Comparison of ENCODE assay signal across 8 cellular contexts in the genomic region with DNA sequence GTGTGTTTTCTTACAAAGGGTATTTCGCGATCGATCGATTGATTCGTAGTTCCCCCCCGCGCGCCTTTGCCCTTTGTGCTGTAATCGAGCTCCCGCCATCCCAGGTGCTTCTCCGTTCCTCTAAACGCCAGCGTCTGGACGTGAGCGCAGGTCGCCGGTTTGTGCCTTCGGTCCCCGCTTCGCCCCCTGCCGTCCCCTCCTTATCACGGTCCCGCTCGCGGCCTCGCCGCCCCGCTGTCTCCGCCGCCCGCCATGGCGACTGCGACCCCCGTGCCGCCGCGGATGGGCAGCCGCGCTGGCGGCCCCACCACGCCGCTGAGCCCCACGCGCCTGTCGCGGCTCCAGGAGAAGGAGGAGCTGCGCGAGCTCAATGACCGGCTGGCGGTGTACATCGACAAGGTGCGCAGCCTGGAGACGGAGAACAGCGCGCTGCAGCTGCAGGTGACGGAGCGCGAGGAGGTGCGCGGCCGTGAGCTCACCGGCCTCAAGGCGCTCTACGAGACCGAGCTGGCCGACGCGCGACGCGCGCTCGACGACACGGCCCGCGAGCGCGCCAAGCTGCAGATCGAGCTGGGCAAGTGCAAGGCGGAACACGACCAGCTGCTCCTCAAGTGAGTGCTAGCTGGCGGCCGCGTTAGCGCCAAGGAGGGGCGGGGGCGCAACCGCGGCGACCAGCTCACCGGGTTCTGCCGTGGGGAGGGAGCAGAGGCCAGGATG. TPM values are rescaled to one million over a fixed set of nuclear protein-coding genes. Genes with fewer than 3 reads are reported as not detected.
DNase-seq lines count a peak whose midpoint lies in the region; ATAC-seq, FAIRE-seq and TF ChIP-seq lines count a peak whose summit lies in the region.

No MANE protein-coding gene starts in this region.

- ATAC-seq in HG02973 (IDR thresholded peaks at IDR 0.05; ENCODE audit: unreplicated experiment) = peak; percentile 15
- peak; percentile 24 for ATAC-seq in gastroesophageal sphincter

- H3K36me3 ChIP-seq in gastroesophageal sphincter (no peaks in the 10 kb centered on the region), neuronal stem cell (replicated peaks in 1 of 2; ENCODE audit: control insufficient read depth in 2 of 2, insufficient read depth in 2 of 2, low read length in 2 of 2) (peaks cover 3 to 40% of the 10 kb centered on the region in 2 donors)

- H3K4ac ChIP-seq in neuronal stem cell (ENCODE audit: low read length) = peak overlapping the region; percentile 96

- H4K91ac ChIP-seq in neuronal stem cell (ENCODE audit: low read depth, low read length, poor library complexity) = peak overlapping the region; percentile 93

- peak overlapping the region; percentile 83 for H2BK120ac ChIP-seq in neuronal stem cell (ENCODE audit: low read depth, low read length)

- H3K27ac ChIP-seq in gastroesophageal sphincter = peak overlapping the region in 3 of 4 donors; percentile 90 to 94 (median 90)
- H3K27ac ChIP-seq in neuronal stem cell (replicated peaks; ENCODE audit: low read length) = peak overlapping the region; percentile 95

- H3K27me3 ChIP-seq in gastroesophageal sphincter (no peaks in the 10 kb centered on the region), neuronal stem cell (ENCODE audit: control insufficient read depth in 3 of 3, insufficient read depth in 3 of 3, low read depth in 1 of 3, low read length in 3 of 3) (no peaks in the 10 kb centered on the region)

- H3K14ac ChIP-seq in neuronal stem cell (ENCODE audit: low read length) = peak overlapping the region; percentile 99

- H3K23ac ChIP-seq in neuronal stem cell (ENCODE audit: low read depth, low read length, poor library complexity) = peak overlapping the region; percentile 99

- H4K8ac ChIP-seq in neuronal stem cell (ENCODE audit: low read depth, low read length) = peak overlapping the region; percentile 53

- FAIRE-seq in RCC 7860 (lab: Jason Lieb, UNC) = no peak

- peak overlapping the region; percentile 100 for H3K9ac ChIP-seq in neuronal stem cell (ENCODE audit: low read depth, low read length, poor library complexity)

- H3K4me1 ChIP-seq in gastroesophageal sphincter (peaks cover 0 to 23% (median 3%) of the 10 kb centered on the region in 3 donors), neuronal stem cell (ENCODE audit: control insufficient read depth in 2 of 2, insufficient read depth in 1 of 2, low read depth in 1 of 2, low read length in 2 of 2) (peaks cover 0 to 12% of the 10 kb centered on the region in 2 donors)

- TF ChIP-seq EP300 in gastroesophageal sphincter (IDR thresholded peaks at IDR 0.05) = no peak

- peak in 1 of 4 experiments; percentile 39 for TF ChIP-seq CTCF in gastroesophageal sphincter (IDR thresholded peaks at IDR 0.05)

- peak overlapping the region; percentile 37 to 80 for H3K4me3 ChIP-seq in gastroesophageal sphincter
- peak overlapping the region; percentile 97 to 100 for H3K4me3 ChIP-seq in neuronal stem cell (ENCODE audit: low read length in 2 of 2)

- H2BK5ac ChIP-seq in neuronal stem cell (ENCODE audit: low read length) = peak overlapping the region; percentile 93

- TF ChIP-seq POLR2A in gastroesophageal sphincter (IDR thresholded peaks at IDR 0.05) = no peak

- H3K4me2 ChIP-seq in neuronal stem cell (ENCODE audit: insufficient read depth, low read length, poor library complexity, severe bottlenecking) = peak overlapping the region; percentile 50

- H3K18ac ChIP-seq in neuronal stem cell (ENCODE audit: low read length) = peak overlapping the region; percentile 100

- 0% methylated on average over 13 of the region's 93 CpGs; no CpG with 5 or more reads in 1 of the 2 donors for WGBS in gastroesophageal sphincter (ENCODE audit: low coverage in 1 of 2), 2 donors
- no CpG with 5 or more reads among the region's 93 CpGs for WGBS in neuronal stem cell (ENCODE audit: extremely low coverage in 2 of 2, insufficient read length in 2 of 2, insufficient replicate concordance in 1 of 2), 2 donors

- peak overlapping the region; percentile 47 for H2BK12ac ChIP-seq in neuronal stem cell (ENCODE audit: low read length)

- H2BK15ac ChIP-seq in neuronal stem cell (ENCODE audit: low read length) = peak overlapping the region; percentile 100

- H2AK5ac ChIP-seq in neuronal stem cell (ENCODE audit: low read depth, low read length) = peak overlapping the region; percentile 100

- DNase-seq in NCI-H2227 (lab: John Stamatoyannopoulos, UW; ENCODE audit: unreplicated experiment) (peak; percentile 56), NCI-H2227 treated with DMSO at 0.1 percent for 48 hours (lab: John Stamatoyannopoulos, UW) (no peak), RCC 7860 (ENCODE audit: low spot score) (peak; percentile 42), neuronal stem cell (ENCODE audit: low spot score) (peak; percentile 51), superior temporal gyrus (ENCODE audit: extremely low spot score) (peak; percentile 41)
- DNase-seq in activated naive CD4-positive, alpha-beta T cell (lab: John Stamatoyannopoulos, UW) = peak in 3 of 4 experiments; percentile 39 to 51 (median 44)

- peaks cover 8% of the 10 kb centered on the region for H3K79me1 ChIP-seq in neuronal stem cell (ENCODE audit: low read depth, low read length)

- H2AFZ ChIP-seq in neuronal stem cell (ENCODE audit: low read length) = peak overlapping the region; percentile 85

- H3K9me3 ChIP-seq in gastroesophageal sphincter (no peaks in the 10 kb centered on the region), neuronal stem cell (replicated peaks in 1 of 2; ENCODE audit: control insufficient read depth in 2 of 2, insufficient read depth in 1 of 2, low read depth in 1 of 2, low read length in 2 of 2) (peaks cover 0 to 19% of the 10 kb centered on the region in 2 donors)

RNA-seq across cellular contexts. Expression of a gene that starts 0.5 kb away (rescaled TPM):
- 10 to 100 TPM in 1 of 4 donors, 1 to 10 TPM in 3; 3.2 to 14.3 (median 6.6) TPM for total RNA-seq in gastroesophageal sphincter
- 133 TPM for polyA plus RNA-seq in neuronal stem cell (2013, experiment 1 of 2)
- polyA plus RNA-seq in neuronal stem cell (2013, experiment 2 of 2) = 138 TPM
